ENCODE assay signal across 16 cellular contexts in the genomic region with DNA sequence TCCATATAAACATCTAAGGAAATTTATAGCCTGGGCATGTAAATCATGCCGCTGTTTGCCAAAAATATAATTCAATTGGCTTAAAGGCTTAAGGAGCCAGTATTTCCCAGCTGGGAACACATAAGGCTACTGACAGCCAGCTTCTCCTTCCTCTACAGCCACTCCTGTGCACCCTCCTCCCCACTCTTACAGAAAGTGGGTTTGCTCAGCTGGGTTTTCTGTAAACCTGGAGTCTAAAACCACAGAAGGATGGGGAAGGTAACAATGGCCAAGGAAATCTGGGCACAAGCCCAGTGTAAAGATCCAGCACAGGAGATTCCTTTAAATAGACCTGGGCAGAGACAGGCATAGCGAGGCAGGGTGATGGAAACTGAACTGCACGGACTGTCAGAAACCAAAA. TPM values are rescaled to one million over a fixed set of nuclear protein-coding genes. Genes with fewer than 3 reads are reported as not detected.
DNase-seq lines count a peak whose midpoint lies in the region; ATAC-seq and TF ChIP-seq lines count a peak whose summit lies in the region.
"Had no signal": no experiment of that assay in that cellular context is flagged by ENCODE, and none has a peak within 500 bp of the region (broad histone marks: within the 10 kb centered on the region; RNA-seq: fewer than 3 reads in every experiment).

No MANE protein-coding gene starts in this region.

- H3K27ac ChIP-seq in WERI-Rb-1: peak overlapping the region; percentile 17; the same call in 1 of the 2 replicates
- peak overlapping the region; percentile 34 for H3K27ac ChIP-seq in right cardiac atrium (ENCODE audit: low read length)
- peak overlapping the region; percentile 95 for H3K27ac ChIP-seq in subcutaneous abdominal adipose tissue (ENCODE audit: low read depth, low read length)
- H3K27ac ChIP-seq: brain microvascular endothelial cell, SJCRH30 had no signal

- no peak for TF ChIP-seq CTCF in WERI-Rb-1 (IDR thresholded peaks at IDR 0.05; ENCODE audit: low read depth, low read length)
- TF ChIP-seq CTCF in natural killer cell (IDR thresholded peaks at IDR 0.05): no peak

- H3K27ac Mint-ChIP-seq in natural killer cell: no peak overlapping the region
- H3K27ac Mint-ChIP-seq: activated CD4-positive, alpha-beta T cell treated with anti-CD3 and anti-CD28 coated beads for 36 hours; activated naive CD4-positive, alpha-beta T cell treated with anti-CD3 and anti-CD28 coated beads, Interleukin-2, amount 10 ng/mL, durations not matched to agents 7 days and 5 days; CD14-positive monocyte; naive thymus-derived CD8-positive, alpha-beta T cell had no signal

- DNase-seq in NCI-H1048 (lab: John Stamatoyannopoulos, UW) (peak; percentile 63), WERI-Rb-1 (peak; percentile 39), right cardiac atrium (no peak), AML-193 (lab: John Stamatoyannopoulos, UW) (no peak), natural killer cell (no peak)
- DNase-seq: activated CD4-positive, alpha-beta T cell treated with anti-CD3 and anti-CD28 coated beads for 36 hours; activated CD8-positive, alpha-beta memory T cell treated with anti-CD3 and anti-CD28 coated beads, Interleukin-2, amount 50 U/mL, for 48 hours; activated naive CD4-positive, alpha-beta T cell treated with anti-CD3 and anti-CD28 coated beads, Interleukin-2, amount 10 ng/mL, durations not matched to agents 7 days and 5 days; naive thymus-derived CD8-positive, alpha-beta T cell; NCI-H2171; SJCRH30; T-helper 9 cell had no signal

- H3K9me3 ChIP-seq in WERI-Rb-1 (ENCODE audit: severe bottlenecking) (no peaks in the 10 kb centered on the region), right cardiac atrium (ENCODE audit: control insufficient read depth, low read length) (no peaks in the 10 kb centered on the region), subcutaneous abdominal adipose tissue (ENCODE audit: control insufficient read depth in 5 of 5, low read length in 5 of 5) (no peaks in the 10 kb centered on the region)
- H3K9me3 ChIP-seq: SJCRH30 had no signal

- H3K4me3 ChIP-seq in WERI-Rb-1 (ENCODE audit: low read depth, low read length) (no peak overlapping the region), right cardiac atrium (ENCODE audit: low read length) (no peak overlapping the region), subcutaneous abdominal adipose tissue (ENCODE audit: low read depth in 1 of 5, low read length in 5 of 5) (no peak overlapping the region)
- H3K4me3 ChIP-seq: SJCRH30 had no signal

- no peaks in the 10 kb centered on the region for H3K27me3 Mint-ChIP-seq in natural killer cell (ENCODE audit: low read depth in 2 of 2)
- H3K27me3 Mint-ChIP-seq: activated CD4-positive, alpha-beta T cell treated with anti-CD3 and anti-CD28 coated beads for 36 hours; activated naive CD4-positive, alpha-beta T cell treated with anti-CD3 and anti-CD28 coated beads, Interleukin-2, amount 10 ng/mL, durations not matched to agents 7 days and 5 days; naive thymus-derived CD8-positive, alpha-beta T cell had no signal

- intact Hi-C loops in right cardiac atrium (cut with DNase I) (no loop called here), natural killer cell (cut with micrococcal nuclease) (no loop called here)

- peaks cover 27 to 37% of the 10 kb centered on the region in 2 donors for H3K4me1 Mint-ChIP-seq in natural killer cell

- peak overlapping the region in 3 of 5 donors; percentile 28 to 45 (median 32) for H3K9ac ChIP-seq in subcutaneous abdominal adipose tissue (ENCODE audit: low read length in 5 of 5)

- H3K4me1 ChIP-seq in right cardiac atrium (ENCODE audit: control insufficient read depth, insufficient read depth, low read length) (peaks cover 9% of the 10 kb centered on the region), subcutaneous abdominal adipose tissue (ENCODE audit: control insufficient read depth in 5 of 5, insufficient read depth in 5 of 5, low read length in 5 of 5) (peaks cover 11 to 90% (median 79%) of the 10 kb centered on the region in 5 donors)

- H3K9me3 Mint-ChIP-seq in natural killer cell: no peaks in the 10 kb centered on the region
- H3K9me3 Mint-ChIP-seq: activated naive CD4-positive, alpha-beta T cell treated with anti-CD3 and anti-CD28 coated beads, Interleukin-2, amount 10 ng/mL, durations not matched to agents 7 days and 5 days; CD14-positive monocyte; naive thymus-derived CD8-positive, alpha-beta T cell had no signal

- WGBS in right cardiac atrium: 79% methylated on average over 3 of the region's 3 CpGs

- H3K4me3 Mint-ChIP-seq in natural killer cell: no peak overlapping the region
- H3K4me3 Mint-ChIP-seq: activated CD4-positive, alpha-beta T cell treated with anti-CD3 and anti-CD28 coated beads for 36 hours; activated naive CD4-positive, alpha-beta T cell treated with anti-CD3 and anti-CD28 coated beads, Interleukin-2, amount 10 ng/mL, durations not matched to agents 7 days and 5 days; CD14-positive monocyte; naive thymus-derived CD8-positive, alpha-beta T cell had no signal

- H3K27me3 ChIP-seq in WERI-Rb-1 (ENCODE audit: insufficient read depth, low read depth, severe bottlenecking): no peaks in the 10 kb centered on the region
- no peaks in the 10 kb centered on the region for H3K27me3 ChIP-seq in right cardiac atrium (ENCODE audit: control insufficient read depth, insufficient read depth)
- no peaks in the 10 kb centered on the region for H3K27me3 ChIP-seq in subcutaneous abdominal adipose tissue (ENCODE audit: control insufficient read depth in 5 of 5, insufficient read depth in 4 of 5, low read length in 5 of 5)
- H3K27me3 ChIP-seq: brain microvascular endothelial cell, SJCRH30 had no signal

- H3K36me3 ChIP-seq in WERI-Rb-1: peaks cover 4% of the 10 kb centered on the region; the same call in 1 of the 2 replicates
- peaks cover 0 to 10% (median 3%) of the 10 kb centered on the region in 5 donors for H3K36me3 ChIP-seq in subcutaneous abdominal adipose tissue (ENCODE audit: control insufficient read depth in 5 of 5, insufficient read depth in 5 of 5, low read length in 5 of 5)
- H3K36me3 ChIP-seq: brain microvascular endothelial cell, SJCRH30 had no signal

- no peaks in the 10 kb centered on the region for H3K36me3 Mint-ChIP-seq in natural killer cell
- H3K36me3 Mint-ChIP-seq: activated naive CD4-positive, alpha-beta T cell treated with anti-CD3 and anti-CD28 coated beads, Interleukin-2, amount 10 ng/mL, durations not matched to agents 7 days and 5 days had no signal

- ATAC-seq in right cardiac atrium (no peak), HG03045 (IDR thresholded peaks at IDR 0.05; ENCODE audit: unreplicated experiment) (no peak), natural killer cell (no peak)
- ATAC-seq: activated CD4-positive, alpha-beta T cell treated with anti-CD3 and anti-CD28 coated beads for 36 hours; naive thymus-derived CD8-positive, alpha-beta T cell had no signal

RNA-seq across cellular contexts. Expression of a gene that starts 18.5 kb away (rescaled TPM):
- total RNA-seq in right cardiac atrium: 100 to 1,000 TPM in 2 of 4 donors, 10 to 100 TPM in 2; 94.6 to 149 (median 106) TPM
- polyA plus RNA-seq in right cardiac atrium: 129 TPM
- 10 to 100 TPM; 13.2 to 43.1 (median 13.3) TPM for total RNA-seq in natural killer cell

Comparison
In these comparisons a context has a peak if more than half of its experiments do, and no peak if none do; other contexts are left out.
1. DNase-seq: peak in NCI-H1048 (single experiment) and WERI-Rb-1 (single experiment); none in right cardiac atrium (0 of 3), AML-193 (0 of 2) and natural killer cell (single experiment).
2. H3K27ac ChIP-seq: peak in every context shown above with its lines; median percentile 95 in subcutaneous abdominal adipose tissue; 34 in right cardiac atrium; 17 in WERI-Rb-1.